10 cellular contexts compared by ENCODE assay signal in genomic region chr2:164842624-164842966, GRCh38. TPM values are rescaled to one million over a fixed set of nuclear protein-coding genes. Genes with fewer than 3 reads are reported as not detected.
DNase-seq lines count a peak whose midpoint lies in the region; ATAC-seq and TF ChIP-seq lines count a peak whose summit lies in the region.
"Had no signal": no experiment of that assay in that cellular context is flagged by ENCODE, and none has a peak within 500 bp of the region (broad histone marks: within the 10 kb centered on the region; RNA-seq: fewer than 3 reads in every experiment).

No MANE protein-coding gene starts in this region.

- CTCF ChIA-PET in mammary epithelial cell (lab: Charles Lee; ENCODE audit: low non-redundant PET), result interaction anchor here (0.7 to 1.4 kb wide), 4 partner anchors 40 to 78 kb away, joined by 3 to 9 read pairs (median 4); no protein-coding TSS in a partner anchor

- H3K9ac ChIP-seq in mammary epithelial cell (ENCODE audit: insufficient read depth, low read length), result no peak overlapping the region

- in situ Hi-C loops in mammary epithelial cell (cut with MboI; ENCODE audit: low sequenced_read_pairs in 2 of 2), result loop anchor here in 1 of 2 donors (5.0 to 25.0 kb wide), 2 partner anchors 70 to 105 kb away; no protein-coding TSS in a partner anchor

- H3K4me2 ChIP-seq in mammary epithelial cell (ENCODE audit: insufficient read depth, low read depth, low read length), result peak overlapping the region; percentile 91

- no peak for TF ChIP-seq CTCF in mammary epithelial cell (conservative IDR thresholded peaks at IDR 0.05 in 1 of 2, IDR thresholded peaks at IDR 0.05 in 1 of 2; ENCODE audit: extremely low read depth in 1 of 2, insufficient read depth in 1 of 2, low read depth in 1 of 2, low read length in 2 of 2)
- TF ChIP-seq CTCF in tibial artery (IDR thresholded peaks at IDR 0.05), result no peak

- ATAC-seq in memory B cell (ENCODE audit: low read depth), result no peak

- dilution Hi-C loops in mammary epithelial cell (cut with HindIII; ENCODE audit: low sequenced_read_pairs), result loop anchor here (25.0 kb wide), 1 partner anchor 145 kb away; no protein-coding TSS in a partner anchor

- H3K4me3 Mint-ChIP-seq in memory B cell, result peak overlapping the region; percentile 86

- peaks cover 33% of the 10 kb centered on the region for H3K79me2 ChIP-seq in mammary epithelial cell (ENCODE audit: insufficient read depth, low read length)

- H3K27ac Mint-ChIP-seq in memory B cell, result no peak overlapping the region
- H3K27ac Mint-ChIP-seq: activated CD8-positive, alpha-beta memory T cell treated with anti-CD3 and anti-CD28 coated beads, Interleukin-2, amount 10 ng/mL, durations not matched to agents 7 days and 5 days had no signal

- peaks cover 26% of the 10 kb centered on the region for H3K4me1 ChIP-seq in mammary epithelial cell (ENCODE audit: insufficient read depth, low read length)
- H3K4me1 ChIP-seq in tibial artery, result peaks cover 0 to 27% (median 3%) of the 10 kb centered on the region in 4 donors

- no peaks in the 10 kb centered on the region for H3K9me3 Mint-ChIP-seq in memory B cell
- H3K9me3 Mint-ChIP-seq: dendritic cell treated with granulocyte-macrophage colony-stimulating factor and Interleukin-4, amounts not matched to agents 40 ng/mL and 50 ng/mL, for 4 days had no signal

- no peaks in the 10 kb centered on the region for H3K36me3 ChIP-seq in mammary epithelial cell (ENCODE audit: insufficient read depth, low read length)
- no peaks in the 10 kb centered on the region for H3K36me3 ChIP-seq in tibial artery

- WGBS in mammary epithelial cell (ENCODE audit: low coverage, missing lambda C conversion rate), result 45% methylated on average over 8 of the region's 8 CpGs

- H3K4me1 Mint-ChIP-seq in memory B cell, result peaks cover 14% of the 10 kb centered on the region

- peak; percentile 38 for DNase-seq in NCI-H146 (lab: John Stamatoyannopoulos, UW)
- no peak for DNase-seq in NCI-H146 treated with DMSO at 0.1 percent for 48 hours (lab: John Stamatoyannopoulos, UW; ENCODE audit: unreplicated experiment)
- no peak for DNase-seq in mammary epithelial cell
- DNase-seq in memory B cell (ENCODE audit: low spot score in 2 of 2), result no peak
- DNase-seq in tibial artery, result no peak
- no peak for DNase-seq in GM19240 (ENCODE audit: insufficient read length, low spot score)
- no peak for DNase-seq in activated CD4-positive, alpha-beta T cell treated with anti-CD3 and anti-CD28 coated beads for 48 hours
- no peak for DNase-seq in SIG-M5 treated with dmso at 0.1 percent for 504 hours (lab: John Stamatoyannopoulos, UW; ENCODE audit: unreplicated experiment)

- H3K27ac ChIP-seq in mammary epithelial cell (ENCODE audit: insufficient read depth, low read depth, low read length), result peak overlapping the region; percentile 82
- peak overlapping the region; percentile 98 for H3K27ac ChIP-seq in tibial artery

- H3K9me3 ChIP-seq in mammary epithelial cell (replicated peaks; ENCODE audit: insufficient read depth, low read length) (no peaks in the 10 kb centered on the region), tibial artery (no peaks in the 10 kb centered on the region)

- H3K27me3 Mint-ChIP-seq in memory B cell, result no peaks in the 10 kb centered on the region

- intact Hi-C loops in mammary epithelial cell (cut with micrococcal nuclease), result loop anchor here (1.0 to 5.0 kb wide), 4 partner anchors 55 to 148 kb away; no protein-coding TSS in a partner anchor
- intact Hi-C loops in tibial artery (cut with DNase I; ENCODE audit: low total_unique reads), result loop anchor here (5.0 to 10.0 kb wide), 2 partner anchors 58 to 105 kb away; no protein-coding TSS in a partner anchor

- H3K36me3 Mint-ChIP-seq in memory B cell, result no peaks in the 10 kb centered on the region
- H3K36me3 Mint-ChIP-seq: activated CD8-positive, alpha-beta memory T cell treated with anti-CD3 and anti-CD28 coated beads, Interleukin-2, amount 10 ng/mL, durations not matched to agents 7 days and 5 days had no signal

- no peak overlapping the region for H2AFZ ChIP-seq in mammary epithelial cell (ENCODE audit: low read depth, low read length)

- H3K4me3 ChIP-seq in mammary epithelial cell (replicated peaks in 1 of 3; ENCODE audit: insufficient read depth in 1 of 3, low read depth in 2 of 3, low read length in 3 of 3), result peak overlapping the region; percentile 82 to 87 (median 83)
- peak overlapping the region; percentile 89 to 96 for H3K4me3 ChIP-seq in tibial artery

- no peaks in the 10 kb centered on the region for H4K20me1 ChIP-seq in mammary epithelial cell (ENCODE audit: insufficient read depth, low read length)

- H3K27me3 ChIP-seq in mammary epithelial cell (ENCODE audit: insufficient read depth, low read length), result no peaks in the 10 kb centered on the region
- no peaks in the 10 kb centered on the region for H3K27me3 ChIP-seq in tibial artery

- no TSS peak for BruUV-seq in mammary epithelial cell (replicated peaks; lab: Mats Ljungman, UMichigan)

RNA-seq across cellular contexts. Expression of gene COBLL1, which starts 1.0 kb away (rescaled TPM):
- 10 to 100 TPM; 35.0 to 53.7 TPM for total RNA-seq in mammary epithelial cell
- polyA plus RNA-seq in mammary epithelial cell, result 10.0 TPM
- polyA minus RNA-seq in mammary epithelial cell, result 36.4 TPM
- total RNA-seq: activated CD8-positive, alpha-beta memory T cell treated with anti-CD3 and anti-CD28 coated beads, Interleukin-2, amount 10 ng/mL, durations not matched to agents 7 days and 5 days had no signal
